16 cellular contexts compared by ENCODE assay signal in the genomic region with DNA sequence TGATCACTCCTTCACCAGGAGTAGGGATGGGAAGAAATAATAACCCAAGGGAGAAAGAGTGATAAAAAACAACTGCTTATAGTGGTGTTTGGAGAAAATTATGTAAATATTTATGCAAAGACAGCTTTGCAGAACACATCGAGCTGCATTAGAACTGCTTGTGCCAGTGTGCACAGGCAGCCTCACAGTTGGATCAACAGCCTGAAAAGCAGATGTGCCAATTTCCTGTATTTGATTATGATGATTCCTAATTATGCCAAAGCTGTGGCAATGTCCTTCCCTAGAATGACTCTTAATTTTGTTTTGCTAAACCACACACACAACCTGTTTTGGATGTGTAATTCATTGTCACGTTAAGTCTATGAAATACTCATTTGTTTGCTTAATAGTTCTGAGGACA. TPM values are rescaled to one million over a fixed set of nuclear protein-coding genes. Genes with fewer than 3 reads are reported as not detected.
A peak's percentile ranks its signal among the peaks of the same experiment; 100 is the strongest.
DNase-seq lines count a peak whose midpoint lies in the region; ATAC-seq and TF ChIP-seq lines count a peak whose summit lies in the region.
"Had no signal": no experiment of that assay in that cellular context is flagged by ENCODE, and none has a peak within 500 bp of the region (broad histone marks: within the 10 kb centered on the region; RNA-seq: fewer than 3 reads in every experiment).

No MANE protein-coding gene starts in this region.

- H3K36me3 ChIP-seq in A673 (ENCODE audit: insufficient read depth, low read length, poor library complexity, severe bottlenecking) (no peaks in the 10 kb centered on the region), psoas muscle (ENCODE audit: insufficient read depth in 1 of 2, low read depth in 1 of 2) (no peaks in the 10 kb centered on the region), mammary epithelial cell (ENCODE audit: insufficient read depth, low read length) (no peaks in the 10 kb centered on the region)
- H3K36me3 ChIP-seq: BE2C had no signal

- intact Hi-C loops in A673 (cut with micrococcal nuclease; ENCODE audit: unreplicated experiment) (no loop called here), psoas muscle (cut with DNase I) (no loop called here), mammary epithelial cell (cut with micrococcal nuclease) (no loop called here)

- no peak overlapping the region for H3K4me2 ChIP-seq in mammary epithelial cell (ENCODE audit: insufficient read depth, low read depth, low read length)
- H3K4me2 ChIP-seq: SK-N-SH had no signal

- H3K79me2 ChIP-seq in mammary epithelial cell (ENCODE audit: insufficient read depth, low read length): no peaks in the 10 kb centered on the region

- BruUV-seq in A673 (replicated peaks; lab: Mats Ljungman, UMichigan) (no TSS peak), mammary epithelial cell (replicated peaks; lab: Mats Ljungman, UMichigan) (no TSS peak)

- H3K4me1 ChIP-seq in A673 (ENCODE audit: insufficient read depth, low read length, poor library complexity, severe bottlenecking) (no peaks in the 10 kb centered on the region), psoas muscle (no peaks in the 10 kb centered on the region), mammary epithelial cell (ENCODE audit: insufficient read depth, low read length) (peaks cover 6% of the 10 kb centered on the region)

- CTCF ChIA-PET in A673 (lab: Charles Lee): no interaction called here
- CTCF ChIA-PET in mammary epithelial cell (lab: Charles Lee; ENCODE audit: low non-redundant PET): no interaction called here

- H3K27me3 ChIP-seq in A673 (replicated peaks; ENCODE audit: insufficient read depth, low read depth, low read length, poor library complexity) (no peaks in the 10 kb centered on the region), psoas muscle (ENCODE audit: insufficient read depth in 3 of 3, low read length in 2 of 3) (no peaks in the 10 kb centered on the region), mammary epithelial cell (ENCODE audit: insufficient read depth, low read length) (no peaks in the 10 kb centered on the region)
- H3K27me3 ChIP-seq: BE2C had no signal

- ATAC-seq in psoas muscle: no peak
- ATAC-seq: CD8-positive, alpha-beta T cell had no signal

- in situ Hi-C loops in mammary epithelial cell (cut with MboI; ENCODE audit: low sequenced_read_pairs in 2 of 2): no loop called here

- H3K9me3 ChIP-seq in A673 (ENCODE audit: low read depth, low read length, poor library complexity, severe bottlenecking) (no peaks in the 10 kb centered on the region), psoas muscle (no peaks in the 10 kb centered on the region), mammary epithelial cell (replicated peaks; ENCODE audit: insufficient read depth, low read length) (no peaks in the 10 kb centered on the region)
- H3K9me3 ChIP-seq: BE2C had no signal

- H3K27ac ChIP-seq in A673 (ENCODE audit: low read depth, low read length, poor library complexity, severe bottlenecking) (no peak overlapping the region), VCaP (peak overlapping the region; percentile 6; the same call in 1 of the 2 replicates), psoas muscle (no peak overlapping the region), mammary epithelial cell (ENCODE audit: insufficient read depth, low read depth, low read length) (no peak overlapping the region)

- WGBS in psoas muscle, 3 donors: 79 to 88% (median 83%) methylated on average over 2 of the region's 2 CpGs
- 86% methylated on average over 2 of the region's 2 CpGs for WGBS in mammary epithelial cell (ENCODE audit: low coverage, missing lambda C conversion rate)

- peak; percentile 13 for DNase-seq in A673 (ENCODE audit: low spot score)
- DNase-seq in GF-D8 (lab: John Stamatoyannopoulos, UW): peak; percentile 8
- DNase-seq in NCI-H748 (lab: John Stamatoyannopoulos, UW; ENCODE audit: unreplicated experiment): peak; percentile 64
- DNase-seq in psoas muscle: no peak
- DNase-seq in mammary epithelial cell: no peak
- no peak for DNase-seq in dedifferentiated amniotic fluid mesenchymal stem cell (ENCODE audit: extremely low spot score)
- no peak for DNase-seq in cerebellar nuclear complex (lab: John Stamatoyannopoulos, UW)
- DNase-seq: BE2C; CD8-positive, alpha-beta T cell; H9; MM.1S; NCI-H1417 treated with DMSO at 0.1 percent for 48 hours; NCI-H2107; SK-N-SH; T-helper 1 cell had no signal

- TF ChIP-seq CTCF in A673 (conservative IDR thresholded peaks at IDR 0.05; ENCODE audit: low read depth, low read length) (no peak), VCaP (conservative IDR thresholded peaks at IDR 0.05) (no peak), psoas muscle (IDR thresholded peaks at IDR 0.05) (no peak), mammary epithelial cell (conservative IDR thresholded peaks at IDR 0.05 in 1 of 2, IDR thresholded peaks at IDR 0.05 in 1 of 2; ENCODE audit: extremely low read depth in 1 of 2, insufficient read depth in 1 of 2, low read depth in 1 of 2, low read length in 2 of 2) (no peak)

- dilution Hi-C loops in mammary epithelial cell (cut with HindIII; ENCODE audit: low sequenced_read_pairs): no loop called here

- H4K20me1 ChIP-seq in mammary epithelial cell (ENCODE audit: insufficient read depth, low read length): no peaks in the 10 kb centered on the region

- POLR2A ChIA-PET in A673 (lab: Charles Lee; ENCODE audit: low non-redundant PET): no interaction called here

- no peak overlapping the region for H2AFZ ChIP-seq in mammary epithelial cell (ENCODE audit: low read depth, low read length)

- H3K4me3 ChIP-seq in A673 (ENCODE audit: low read depth, low read length, poor library complexity, severe bottlenecking) (no peak overlapping the region), psoas muscle (no peak overlapping the region), mammary epithelial cell (replicated peaks in 1 of 3; ENCODE audit: insufficient read depth in 1 of 3, low read depth in 2 of 3, low read length in 3 of 3) (no peak overlapping the region)

- no peak overlapping the region for H3K9ac ChIP-seq in mammary epithelial cell (ENCODE audit: insufficient read depth, low read length)
- H3K9ac ChIP-seq: SK-N-SH had no signal

RNA-seq across cellular contexts. Expression of a gene that starts 30.6 kb away (rescaled TPM):
- 7.0 and 8.0 TPM in 2 replicates for total RNA-seq in A673 (2021)
- total RNA-seq in psoas muscle: 10 to 100 TPM; 10.3 to 21.9 (median 14.8) TPM
- polyA plus RNA-seq in psoas muscle: 1 to 10 TPM; 3.3 to 7.7 (median 5.4) TPM
- total RNA-seq in mammary epithelial cell: 100 to 1,000 TPM in 1 of 2 donors, 10 to 100 TPM in 1; 28.3 to 116 TPM
- 41.0 TPM for polyA plus RNA-seq in mammary epithelial cell
- 88.8 TPM for polyA minus RNA-seq in mammary epithelial cell

Comparison
In these comparisons a context has a peak if more than half of its experiments do, and no peak if none do; other contexts are left out.
1. DNase-seq: peak in A673 (single experiment), GF-D8 (single experiment) and NCI-H748 (single experiment); none in psoas muscle (0 of 2), mammary epithelial cell (single experiment), dedifferentiated amniotic fluid mesenchymal stem cell (single experiment) and cerebellar nuclear complex (0 of 2).